Comparison of ENCODE assay signal across 1 cellular context in the genomic region with DNA sequence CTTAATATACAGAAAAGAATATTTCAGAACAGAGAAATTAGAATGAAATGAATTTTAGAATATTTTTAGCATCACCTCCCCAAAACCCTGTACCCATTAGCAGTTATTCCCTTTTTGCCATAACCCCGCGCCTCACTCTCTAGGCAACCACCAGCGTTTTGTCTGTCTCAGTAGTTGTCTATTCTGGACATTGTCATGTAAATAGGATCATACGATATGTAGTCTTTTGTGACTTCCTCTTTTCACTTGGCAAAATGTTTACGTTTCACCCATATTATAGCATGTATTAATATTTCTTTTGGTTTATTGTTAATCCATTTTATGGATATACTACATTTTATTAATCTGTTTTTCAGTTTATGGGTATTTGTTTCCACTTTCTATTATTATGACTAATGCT.
TF ChIP-seq lines count a peak whose summit lies in the region.

No MANE protein-coding gene starts in this region.

TF ChIP-seq in K562, 482 proteins besides CTCF, POLR2A, EP300 and RAD21:
- TF ChIP-seq SPI1 (IDR thresholded peaks at IDR 0.05; ENCODE audit: borderline replicate concordance, low read depth, low read length) (peak; percentile 92), ELF2 (CRISPR knock-in tag; IDR thresholded peaks at IDR 0.05) (no peak)
TF ChIP-seq in K562: peak in this region for 1.
